Comparison of ENCODE assay signal across 8 cellular contexts in genomic region chr6:149863596-149863845, GRCh38. TPM values are rescaled to one million over a fixed set of nuclear protein-coding genes. Genes with fewer than 3 reads are reported as not detected.
DNase-seq lines count a peak whose midpoint lies in the region; ATAC-seq lines count a peak whose summit lies in the region.

No MANE protein-coding gene starts in this region.

- no peaks in the 10 kb centered on the region for H3K36me3 ChIP-seq in naive thymus-derived CD4-positive, alpha-beta T cell (ENCODE audit: control insufficient read depth in 2 of 3, insufficient read depth in 3 of 3, low read length in 3 of 3)

- peak overlapping the region; percentile 53 for H3K27ac ChIP-seq in naive thymus-derived CD4-positive, alpha-beta T cell (ENCODE audit: low read depth, low read length)

- H3K4me1 ChIP-seq in naive thymus-derived CD4-positive, alpha-beta T cell (ENCODE audit: control insufficient read depth in 2 of 2, insufficient read depth in 2 of 2, low read length in 2 of 2) = peaks cover 6 to 10% of the 10 kb centered on the region in 2 donors

- CTCF ChIA-PET in activated CD4-positive, alpha-beta T cell treated with anti-CD3 and anti-CD28 coated beads, Interleukin-2, amount 10 ng/mL, durations not matched to agents 7 days and 5 days (lab: Charles Lee) = interaction anchor here (0.7 to 1.7 kb wide), 6 partner anchors 12 to 153 kb away, joined by 3 to 4 read pairs (median 3); no protein-coding TSS in a partner anchor
- CTCF ChIA-PET in naive thymus-derived CD4-positive, alpha-beta T cell (lab: Charles Lee) = no interaction called here

- H3K4me1 Mint-ChIP-seq in activated CD4-positive, alpha-beta T cell treated with anti-CD3 and anti-CD28 coated beads, Interleukin-2, amount 10 ng/mL, durations not matched to agents 7 days and 5 days = peaks cover 24% of the 10 kb centered on the region
- H3K4me1 Mint-ChIP-seq in central memory CD8-positive, alpha-beta T cell = peaks cover 6% of the 10 kb centered on the region
- peaks cover 0 to 21% (median 10%) of the 10 kb centered on the region in 7 donors for H3K4me1 Mint-ChIP-seq in naive thymus-derived CD4-positive, alpha-beta T cell

- H3K27ac Mint-ChIP-seq in activated CD4-positive, alpha-beta T cell treated with anti-CD3 and anti-CD28 coated beads, Interleukin-2, amount 10 ng/mL, durations not matched to agents 7 days and 5 days = no peak overlapping the region
- H3K27ac Mint-ChIP-seq in central memory CD8-positive, alpha-beta T cell (ENCODE audit: low read depth) = no peak overlapping the region
- no peak overlapping the region for H3K27ac Mint-ChIP-seq in naive thymus-derived CD4-positive, alpha-beta T cell

- no peak for DNase-seq in activated CD4-positive, alpha-beta T cell treated with anti-CD3 and anti-CD28 coated beads, Interleukin-2, amount 10 ng/mL, durations not matched to agents 7 days and 5 days
- no peak for DNase-seq in activated CD4-positive, alpha-beta T cell treated with anti-CD3 and anti-CD28 coated beads, Interleukin-2, amount 50 U/mL, for 48 hours
- no peak for DNase-seq in central memory CD8-positive, alpha-beta T cell (ENCODE audit: low spot score in 2 of 2)
- peak in 1 of 9 donors; percentile 22 for DNase-seq in naive thymus-derived CD4-positive, alpha-beta T cell
- DNase-seq in effector CD4-positive, alpha-beta T cell = no peak

- POLR2A ChIA-PET in activated CD4-positive, alpha-beta T cell treated with anti-CD3 and anti-CD28 coated beads, Interleukin-2, amount 10 ng/mL, durations not matched to agents 7 days and 5 days (lab: Charles Lee) = no interaction called here
- POLR2A ChIA-PET in naive thymus-derived CD4-positive, alpha-beta T cell (lab: Charles Lee) = interaction anchor here (1.5 kb wide), 1 partner anchor 147 kb away, joined by 3 read pairs; no protein-coding TSS in a partner anchor

- intact Hi-C loops in naive thymus-derived CD4-positive, alpha-beta T cell (cut with micrococcal nuclease) = loop anchor here (5.0 to 10.0 kb wide), 5 partner anchors 79 to 839 kb away; partner anchors contain the start of genes KATNA1 (in 2 of the 2) and ULBP2 (in 1 of the 2)

- H3K4me3 ChIP-seq in naive thymus-derived CD4-positive, alpha-beta T cell (ENCODE audit: low read length) = peak overlapping the region; percentile 63

- ATAC-seq in HG03565 (IDR thresholded peaks at IDR 0.05; ENCODE audit: unreplicated experiment) (peak; percentile 6), HG03139 (IDR thresholded peaks at IDR 0.05; ENCODE audit: unreplicated experiment) (no peak), GM18907 (IDR thresholded peaks at IDR 0.05; ENCODE audit: unreplicated experiment) (no peak)
- ATAC-seq in central memory CD8-positive, alpha-beta T cell (replicated peaks; ENCODE audit: extremely low read depth, poor library complexity, severe bottlenecking) = peak; percentile 16
- peak; percentile 26 for ATAC-seq in naive thymus-derived CD4-positive, alpha-beta T cell

- no peaks in the 10 kb centered on the region for H3K9me3 Mint-ChIP-seq in activated CD4-positive, alpha-beta T cell treated with anti-CD3 and anti-CD28 coated beads, Interleukin-2, amount 10 ng/mL, durations not matched to agents 7 days and 5 days
- no peaks in the 10 kb centered on the region for H3K9me3 Mint-ChIP-seq in central memory CD8-positive, alpha-beta T cell
- peaks cover 0 to 1% (median 0%) of the 10 kb centered on the region in 11 donors for H3K9me3 Mint-ChIP-seq in naive thymus-derived CD4-positive, alpha-beta T cell

- no peaks in the 10 kb centered on the region for H3K9me3 ChIP-seq in naive thymus-derived CD4-positive, alpha-beta T cell (ENCODE audit: control insufficient read depth in 2 of 3, low read length in 3 of 3)

- no peaks in the 10 kb centered on the region for H3K27me3 ChIP-seq in naive thymus-derived CD4-positive, alpha-beta T cell (ENCODE audit: control insufficient read depth in 2 of 2, insufficient read depth in 2 of 2, low read length in 2 of 2)

- H3K36me3 Mint-ChIP-seq in activated CD4-positive, alpha-beta T cell treated with anti-CD3 and anti-CD28 coated beads, Interleukin-2, amount 10 ng/mL, durations not matched to agents 7 days and 5 days (ENCODE audit: low read depth) = no peaks in the 10 kb centered on the region
- H3K36me3 Mint-ChIP-seq in central memory CD8-positive, alpha-beta T cell (ENCODE audit: insufficient read depth) = peaks cover 4% of the 10 kb centered on the region
- no peaks in the 10 kb centered on the region for H3K36me3 Mint-ChIP-seq in naive thymus-derived CD4-positive, alpha-beta T cell

- H3K27me3 Mint-ChIP-seq in activated CD4-positive, alpha-beta T cell treated with anti-CD3 and anti-CD28 coated beads, Interleukin-2, amount 10 ng/mL, durations not matched to agents 7 days and 5 days = peaks cover 21% of the 10 kb centered on the region
- peaks cover 13% of the 10 kb centered on the region for H3K27me3 Mint-ChIP-seq in central memory CD8-positive, alpha-beta T cell
- H3K27me3 Mint-ChIP-seq in naive thymus-derived CD4-positive, alpha-beta T cell = peaks cover 0 to 44% (median 8%) of the 10 kb centered on the region in 5 donors

- H3K4me3 Mint-ChIP-seq in activated CD4-positive, alpha-beta T cell treated with anti-CD3 and anti-CD28 coated beads, Interleukin-2, amount 10 ng/mL, durations not matched to agents 7 days and 5 days = peak overlapping the region; percentile 82
- H3K4me3 Mint-ChIP-seq in central memory CD8-positive, alpha-beta T cell = peak overlapping the region; percentile 59
- peak overlapping the region in 6 of 10 donors; percentile 29 to 88 (median 68) for H3K4me3 Mint-ChIP-seq in naive thymus-derived CD4-positive, alpha-beta T cell

RNA-seq across cellular contexts. Expression of gene LRP11, which starts 0.6 kb away (rescaled TPM):
- total RNA-seq in activated CD4-positive, alpha-beta T cell treated with anti-CD3 and anti-CD28 coated beads, Interleukin-2, amount 10 ng/mL, durations not matched to agents 7 days and 5 days = 1 to 10 TPM; 6.5 to 7.4 TPM
- 1 to 10 TPM in 4 of 5 experiments, under 1 TPM in 1; 0.88 to 3.7 (median 2.8) TPM for total RNA-seq in naive thymus-derived CD4-positive, alpha-beta T cell
- 1 to 10 TPM in 1 of 2 donors, under 1 TPM in 1; 0.76 to 1.5 TPM for polyA plus RNA-seq in naive thymus-derived CD4-positive, alpha-beta T cell

RNA-seq across cellular contexts. Expression of gene RAET1E, which starts 34.4 kb away (rescaled TPM):
- total RNA-seq in activated CD4-positive, alpha-beta T cell treated with anti-CD3 and anti-CD28 coated beads, Interleukin-2, amount 10 ng/mL, durations not matched to agents 7 days and 5 days = not detected
- not detected for total RNA-seq in naive thymus-derived CD4-positive, alpha-beta T cell
- polyA plus RNA-seq in naive thymus-derived CD4-positive, alpha-beta T cell = not detected

RNA-seq across cellular contexts. Expression of gene RAET1G, which starts 59.4 kb away (rescaled TPM):
- not detected for total RNA-seq in activated CD4-positive, alpha-beta T cell treated with anti-CD3 and anti-CD28 coated beads, Interleukin-2, amount 10 ng/mL, durations not matched to agents 7 days and 5 days
- total RNA-seq in naive thymus-derived CD4-positive, alpha-beta T cell = not detected
- polyA plus RNA-seq in naive thymus-derived CD4-positive, alpha-beta T cell = not detected

Comparison
In these comparisons a context has a peak if more than half of its experiments do, and no peak if none do; other contexts are left out.
1. ATAC-seq: peak in HG03565 (single experiment), central memory CD8-positive, alpha-beta T cell (single experiment) and naive thymus-derived CD4-positive, alpha-beta T cell (single experiment); none in HG03139 (single experiment) and GM18907 (single experiment).
2. Peak in every context shown above with its lines, with median percentiles within 50 percentile points of each other: H3K4me3 Mint-ChIP-seq.